Comparison of ENCODE assay signal across 16 cellular contexts in genomic region chr6:53818845-53819609, GRCh38. TPM values are rescaled to one million over a fixed set of nuclear protein-coding genes. Genes with fewer than 3 reads are reported as not detected.
DNase-seq lines count a peak whose midpoint lies in the region; ATAC-seq and TF ChIP-seq lines count a peak whose summit lies in the region.
"Had no signal": no experiment of that assay in that cellular context is flagged by ENCODE, and none has a peak within 500 bp of the region (broad histone marks: within the 10 kb centered on the region; RNA-seq: fewer than 3 reads in every experiment).

No MANE protein-coding gene starts in this region.

- H3K9ac ChIP-seq in KMS-11 = no peak overlapping the region
- no peak overlapping the region for H3K9ac ChIP-seq in mesenchymal stem cell (ENCODE audit: low read length)

- H3K36me3 ChIP-seq in breast epithelium (no peaks in the 10 kb centered on the region), KMS-11 (ENCODE audit: insufficient read depth) (no peaks in the 10 kb centered on the region), tibial artery (no peaks in the 10 kb centered on the region), mesenchymal stem cell (ENCODE audit: control insufficient read depth in 1 of 2, insufficient read depth in 2 of 2, low read depth in 1 of 2, low read length in 2 of 2) (no peaks in the 10 kb centered on the region)

- peaks cover 81% of the 10 kb centered on the region for H3K79me2 ChIP-seq in KMS-11 (ENCODE audit: insufficient read depth, low read depth)

- no peaks in the 10 kb centered on the region for H3K36me3 Mint-ChIP-seq in MCF 10A (ENCODE audit: insufficient read depth, unreplicated experiment)

- no peaks in the 10 kb centered on the region for H3K9me3 Mint-ChIP-seq in MCF 10A (ENCODE audit: unreplicated experiment)

- H2AK5ac ChIP-seq in mesenchymal stem cell (ENCODE audit: low read length, severe bottlenecking) = no peak overlapping the region

- no peak overlapping the region for H3K18ac ChIP-seq in mesenchymal stem cell (ENCODE audit: low read depth in 1 of 2, low read length in 2 of 2)

- no peak overlapping the region for H2BK12ac ChIP-seq in mesenchymal stem cell (ENCODE audit: low read length in 2 of 2)

- no peak overlapping the region for H2BK5ac ChIP-seq in mesenchymal stem cell (ENCODE audit: low read depth, low read length, poor library complexity, severe bottlenecking)

- no peak overlapping the region for H4K8ac ChIP-seq in mesenchymal stem cell (ENCODE audit: low read length)

- peak; percentile 78 for ATAC-seq in foreskin keratinocyte
- ATAC-seq: Panc1 had no signal

- intact Hi-C loops in MCF 10A (cut with micrococcal nuclease) = no loop called here
- intact Hi-C loops in breast epithelium (cut with DNase I; ENCODE audit: low total_unique reads) = no loop called here
- intact Hi-C loops in tibial artery (cut with DNase I; ENCODE audit: low total_unique reads) = no loop called here

- H3K4me3 Mint-ChIP-seq in MCF 10A (ENCODE audit: unreplicated experiment) = no peak overlapping the region

- DNase-seq in MCF 10A (ENCODE audit: unreplicated experiment) (no peak), breast epithelium (ENCODE audit: low spot score in 2 of 2) (no peak), foreskin keratinocyte (no peak), tibial artery (no peak), mesenchymal stem cell (no peak), G401 (ENCODE audit: low spot score) (no peak)
- DNase-seq: DMS79 treated with DMSO at 0.1 percent for 48 hours, GDM1, H7, Kasumi-1, NCI-H1930, NCI-H510A, NCI-H82, Right ventricle myocardium superior had no signal

- BruUV-seq in MCF 10A (replicated peaks; lab: Mats Ljungman, UMichigan) = no TSS peak

- CTCF ChIA-PET in MCF 10A (lab: Yijun Ruan, JAX) = no interaction called here

- H3K23ac ChIP-seq in mesenchymal stem cell (ENCODE audit: low read length in 2 of 2) = no peak overlapping the region

- TF ChIP-seq POLR2A in breast epithelium (IDR thresholded peaks at IDR 0.05) = no peak

- no peak overlapping the region for H3K4ac ChIP-seq in mesenchymal stem cell (ENCODE audit: low read depth in 1 of 2, low read length in 2 of 2)

- no peak overlapping the region for H3K14ac ChIP-seq in mesenchymal stem cell (ENCODE audit: low read length in 2 of 2)

- H3K4me1 ChIP-seq in breast epithelium = no peaks in the 10 kb centered on the region
- peaks cover 48% of the 10 kb centered on the region for H3K4me1 ChIP-seq in KMS-11 (ENCODE audit: low read depth, poor library complexity, severe bottlenecking)
- H3K4me1 ChIP-seq in foreskin keratinocyte = peaks cover 41% of the 10 kb centered on the region
- peaks cover 0 to 87% (median 24%) of the 10 kb centered on the region in 4 donors for H3K4me1 ChIP-seq in tibial artery
- peaks cover 2% of the 10 kb centered on the region for H3K4me1 ChIP-seq in mesenchymal stem cell (ENCODE audit: control insufficient read depth, insufficient read depth, low read depth, low read length)

- no peak overlapping the region for H2BK15ac ChIP-seq in mesenchymal stem cell (ENCODE audit: low read depth, poor library complexity, severe bottlenecking)

- in situ Hi-C loops in G401 (cut with HindIII; ENCODE audit: low sequenced_read_pairs) = no loop called here

- H3K27ac Mint-ChIP-seq in MCF 10A (ENCODE audit: low read depth, unreplicated experiment) = peak overlapping the region; percentile 47

- H2AFZ ChIP-seq in KMS-11 (ENCODE audit: low read depth) (no peak overlapping the region), mesenchymal stem cell (ENCODE audit: low read depth, low read length) (no peak overlapping the region)

- POLR2A ChIA-PET in MCF 10A (lab: Yijun Ruan, JAX) = no interaction called here

- H3K4me3 ChIP-seq in breast epithelium (no peak overlapping the region), KMS-11 (IDR thresholded peaks at IDR 0.05; ENCODE audit: insufficient read depth, low read depth, low read length) (no peak overlapping the region), tibial artery (no peak overlapping the region), mesenchymal stem cell (ENCODE audit: insufficient read depth in 1 of 2, low read depth in 1 of 2, low read length in 2 of 2) (no peak overlapping the region)

- peaks cover 20% of the 10 kb centered on the region for H3K4me1 Mint-ChIP-seq in MCF 10A (ENCODE audit: insufficient read depth, unreplicated experiment)

- H4K91ac ChIP-seq in mesenchymal stem cell (ENCODE audit: low read length) = no peak overlapping the region

- TF ChIP-seq CTCF in MCF 10A (IDR thresholded peaks at IDR 0.05; ENCODE audit: unreplicated experiment) (no peak), breast epithelium (IDR thresholded peaks at IDR 0.05) (no peak), KMS-11 (conservative IDR thresholded peaks at IDR 0.05; ENCODE audit: low read depth, low read length) (no peak), foreskin keratinocyte (conservative IDR thresholded peaks at IDR 0.05) (no peak), tibial artery (IDR thresholded peaks at IDR 0.05) (no peak)

- H3K79me1 ChIP-seq in mesenchymal stem cell (replicated peaks; ENCODE audit: low read length, poor library complexity, severe bottlenecking) = peaks cover 27% of the 10 kb centered on the region

- H3K27me3 ChIP-seq in breast epithelium (no peaks in the 10 kb centered on the region), KMS-11 (ENCODE audit: insufficient read depth, low read depth) (no peaks in the 10 kb centered on the region), foreskin keratinocyte (no peaks in the 10 kb centered on the region), tibial artery (no peaks in the 10 kb centered on the region), mesenchymal stem cell (ENCODE audit: control insufficient read depth in 1 of 2, insufficient read depth in 1 of 2, low read length in 2 of 2) (no peaks in the 10 kb centered on the region)

- no peaks in the 10 kb centered on the region for H3K9me3 ChIP-seq in breast epithelium
- no peaks in the 10 kb centered on the region for H3K9me3 ChIP-seq in tibial artery
- H3K9me3 ChIP-seq in mesenchymal stem cell (ENCODE audit: control insufficient read depth, low read length) = no peaks in the 10 kb centered on the region

- no peak overlapping the region for H3K27ac ChIP-seq in breast epithelium
- H3K27ac ChIP-seq in KMS-11 = no peak overlapping the region
- peak overlapping the region; percentile 46 for H3K27ac ChIP-seq in foreskin keratinocyte
- peak overlapping the region; percentile 8 to 49 for H3K27ac ChIP-seq in tibial artery
- H3K27ac ChIP-seq in mesenchymal stem cell (ENCODE audit: low read length, poor library complexity, severe bottlenecking) = no peak overlapping the region

- H3K27me3 Mint-ChIP-seq in MCF 10A (ENCODE audit: insufficient read depth, unreplicated experiment) = no peaks in the 10 kb centered on the region

- H2BK120ac ChIP-seq in mesenchymal stem cell (ENCODE audit: low read depth, low read length) = no peak overlapping the region

- 91% methylated on average over 1 of the region's 3 CpGs for WGBS in mesenchymal stem cell

- no peaks in the 10 kb centered on the region for H4K20me1 ChIP-seq in KMS-11 (ENCODE audit: insufficient read depth)

- H3K4me2 ChIP-seq in KMS-11 (peak overlapping the region; percentile 23; the same call in 1 of the 2 replicates), mesenchymal stem cell (ENCODE audit: low read length, poor library complexity, severe bottlenecking) (no peak overlapping the region)

RNA-seq across cellular contexts. Expression of gene LRRC1, which starts 24.2 kb away (rescaled TPM):
- 16.0 and 18.6 TPM in 2 replicates for total RNA-seq in MCF 10A (2022)
- 10 to 100 TPM; 10.1 to 37.9 (median 37.4) TPM for total RNA-seq in breast epithelium
- total RNA-seq in foreskin keratinocyte = 22.5 and 23.6 TPM in 2 replicates
- polyA plus RNA-seq in foreskin keratinocyte = 9.2 and 10.7 TPM in 2 replicates
- 3.4 TPM for polyA plus RNA-seq in mesenchymal stem cell (2013, experiment 1 of 2)
- polyA plus RNA-seq in mesenchymal stem cell (2013, experiment 2 of 2) = 3.2 TPM
- total RNA-seq in G401 (2014; rRNA removed; shearing (Covaris generic)) = 7.4 and 8.6 TPM in 2 replicates

Comparison
In these comparisons a context has a peak if more than half of its experiments do, and no peak if none do; other contexts are left out.
1. H3K27ac ChIP-seq: peak in foreskin keratinocyte (single experiment) and tibial artery (2 of 2); none in breast epithelium (0 of 2), KMS-11 (single experiment) and mesenchymal stem cell (single experiment).